In the genomic region with DNA sequence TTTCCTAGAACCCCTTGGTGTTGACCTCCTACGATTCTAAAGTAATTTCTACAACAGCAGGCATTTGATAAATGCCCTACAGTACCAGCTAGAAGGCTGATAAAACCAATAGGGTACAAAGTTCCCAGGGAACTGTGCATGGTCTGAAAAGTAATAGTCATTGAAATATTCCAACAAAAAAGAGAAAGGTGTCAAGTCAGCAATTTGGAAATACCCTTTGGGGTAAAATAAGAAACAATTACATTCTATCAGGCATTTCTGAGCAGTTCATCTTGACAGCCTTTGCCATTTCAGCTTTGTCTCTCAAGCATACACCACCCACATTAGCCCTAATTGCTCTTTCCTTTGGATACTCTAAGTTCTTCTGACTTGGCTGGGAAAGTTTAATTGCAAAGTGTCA, we compare ENCODE assay signal across 30 cellular contexts.
"Had no signal": no experiment of that assay in that cellular context is flagged by ENCODE, and none has a peak within 500 bp of the region (broad histone marks: within the 10 kb centered on the region; RNA-seq: fewer than 3 reads in every experiment).

No MANE protein-coding gene starts in this region.

- H3K4me2 ChIP-seq: neural progenitor cell had no signal

- H3K79me2 ChIP-seq: parathyroid adenoma had no signal

- H3K36me3 Mint-ChIP-seq: naive B cell; stimulated activated effector memory CD8-positive, alpha-beta T cell treated with anti-CD3 and anti-CD28 coated beads, Interleukin-12 subunit alpha, Interleukin-12 subunit beta, amount 100 ng/mL, for 72 hours had no signal

- H3K4me1 Mint-ChIP-seq: naive B cell; natural killer cell; stimulated activated effector memory CD8-positive, alpha-beta T cell treated with anti-CD3 and anti-CD28 coated beads, Interleukin-12 subunit alpha, Interleukin-12 subunit beta, amount 100 ng/mL, for 72 hours had no signal

- H3K27ac ChIP-seq: lower lobe of right lung, neural progenitor cell, neutrophil, parathyroid adenoma, psoas muscle, right atrium auricular region, skin epidermis, spleen, suprapubic skin, thoracic aorta, tibial artery, upper lobe of right lung had no signal

- H3K9me3 ChIP-seq: lower lobe of right lung, neutrophil, psoas muscle, suprapubic skin, tibial artery, upper lobe of right lung had no signal

- FAIRE-seq: keratinocyte, urothelium cell line had no signal

- H3K27me3 ChIP-seq: neural progenitor cell, neutrophil, right atrium auricular region, spleen, suprapubic skin, tibial artery, upper lobe of right lung had no signal

- H3K4me3 Mint-ChIP-seq: naive B cell; natural killer cell; nephron progenitor cell; neural progenitor cell; stimulated activated effector memory CD8-positive, alpha-beta T cell treated with anti-CD3 and anti-CD28 coated beads, Interleukin-12 subunit alpha, Interleukin-12 subunit beta, amount 100 ng/mL, for 72 hours; stimulated activated naive CD8-positive, alpha-beta T cell treated with anti-CD3 and anti-CD28 coated beads, Interleukin-15, Interleukin-2, amounts not matched to agents 100 ng/mL and 50 ng/mL, for 24 hours had no signal

- H3K9ac ChIP-seq: neural progenitor cell, parathyroid adenoma had no signal

- DNase-seq: hippocampal formation; kidney glomerular epithelial cell; left cardiac atrium; lower lobe of right lung; mammary epithelial cell; mesenchymal stem cell; naive B cell; natural killer cell; nephron progenitor cell; occipital lobe; psoas muscle; spleen; stimulated activated CD4-positive, alpha-beta T cell treated with anti-CD3 and anti-CD28 coated beads, Interleukin-4, amount 100 ng/mL, for 24 hours; stimulated activated naive CD4-positive, alpha-beta T cell; tibial artery; trophoblast cell; upper lobe of right lung had no signal

- H3K4me3 ChIP-seq: lower lobe of right lung, neural progenitor cell, psoas muscle, right atrium auricular region, skin epidermis, spleen, suprapubic skin, thoracic aorta, tibial artery, upper lobe of right lung had no signal

- H3K36me3 ChIP-seq: lower lobe of right lung, neural progenitor cell, neutrophil, right atrium auricular region, spleen, suprapubic skin, thoracic aorta, tibial artery, upper lobe of right lung had no signal

- H3K4me1 ChIP-seq: lower lobe of right lung, parathyroid adenoma, psoas muscle, right atrium auricular region, spleen, suprapubic skin, tibial artery, upper lobe of right lung had no signal

- H3K27me3 Mint-ChIP-seq: naive B cell; stimulated activated naive CD8-positive, alpha-beta T cell treated with anti-CD3 and anti-CD28 coated beads, Interleukin-15, Interleukin-2, amounts not matched to agents 100 ng/mL and 50 ng/mL, for 24 hours had no signal

- H2AFZ ChIP-seq: neural progenitor cell, parathyroid adenoma had no signal

- H3K27ac Mint-ChIP-seq: naive B cell; natural killer cell; nephron progenitor cell; neural progenitor cell; stimulated activated effector memory CD8-positive, alpha-beta T cell treated with anti-CD3 and anti-CD28 coated beads, Interleukin-12 subunit alpha, Interleukin-12 subunit beta, amount 100 ng/mL, for 72 hours; stimulated activated naive CD8-positive, alpha-beta T cell treated with anti-CD3 and anti-CD28 coated beads, Interleukin-15, Interleukin-2, amounts not matched to agents 100 ng/mL and 50 ng/mL, for 24 hours had no signal

- ATAC-seq: left cardiac atrium; left lobe of liver; lower lobe of right lung; natural killer cell; psoas muscle; sciatic nerve; stimulated activated effector memory CD8-positive, alpha-beta T cell treated with anti-CD3 and anti-CD28 coated beads, Interleukin-12 subunit alpha, Interleukin-12 subunit beta, amount 100 ng/mL, for 72 hours; upper lobe of right lung had no signal
